ENCODE assay signal across 10 cellular contexts in the genomic region with DNA sequence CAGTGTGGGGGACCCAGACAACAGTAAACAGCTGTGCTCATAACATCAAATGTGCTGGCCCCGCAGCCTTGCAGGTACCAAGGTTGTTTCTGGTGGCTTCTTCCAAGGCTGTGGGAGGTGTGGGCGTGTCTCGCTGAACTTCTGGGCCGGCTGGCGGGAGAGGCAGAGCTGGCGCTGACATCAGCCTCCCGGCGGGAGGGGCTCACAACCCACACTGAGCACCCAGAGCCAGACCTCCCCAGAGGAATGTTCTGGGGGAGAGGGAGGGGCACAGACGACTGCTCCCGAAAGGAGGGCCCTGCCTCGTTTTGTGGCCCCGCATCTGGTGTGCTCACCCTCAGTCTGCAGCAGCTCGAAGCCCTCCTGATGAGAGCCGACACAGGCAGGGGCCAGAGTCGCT. TPM values are rescaled to one million over a fixed set of nuclear protein-coding genes. Genes with fewer than 3 reads are reported as not detected.
DNase-seq lines count a peak whose midpoint lies in the region; ATAC-seq and TF ChIP-seq lines count a peak whose summit lies in the region.
"Had no signal": no experiment of that assay in that cellular context is flagged by ENCODE, and none has a peak within 500 bp of the region (broad histone marks: within the 10 kb centered on the region; RNA-seq: fewer than 3 reads in every experiment).

No MANE protein-coding gene starts in this region.

- ATAC-seq in lower lobe of right lung: peak; percentile 22 to 45
- ATAC-seq in HG03571 (IDR thresholded peaks at IDR 0.05; ENCODE audit: unreplicated experiment): no peak
- ATAC-seq in HG03342 (IDR thresholded peaks at IDR 0.05; ENCODE audit: unreplicated experiment): no peak

- peak overlapping the region; percentile 75 for H3K4me2 ChIP-seq in BLaER1

- TF ChIP-seq CTCF in NB4 (IDR thresholded peaks at IDR 0.05; ENCODE audit: low read depth, low read length): no peak
- no peak for TF ChIP-seq CTCF in lower lobe of right lung (IDR thresholded peaks at IDR 0.05)

- H3K9ac ChIP-seq in BLaER1: no peak overlapping the region

- H3K27ac ChIP-seq in BLaER1 (0 out of 2 replicates have a peak overlapping the region, but pooled peaks have one; percentile 4), lower lobe of right lung (no peak overlapping the region)

- H3K4me3 ChIP-seq in BLaER1 (no peak overlapping the region), NB4 (ENCODE audit: low read depth, low read length) (no peak overlapping the region), lower lobe of right lung (no peak overlapping the region)

- intact Hi-C loops in lower lobe of right lung (cut with DNase I): no loop called here

- H3K4me1 ChIP-seq in BLaER1 (peaks cover 100% of the 10 kb centered on the region), lower lobe of right lung (peaks cover 6% of the 10 kb centered on the region)

- H4K20me1 ChIP-seq in BLaER1: peaks cover 86% of the 10 kb centered on the region

- H3K9me3 ChIP-seq in BLaER1 (no peaks in the 10 kb centered on the region), lower lobe of right lung (no peaks in the 10 kb centered on the region)

- H3K27me3 ChIP-seq in BLaER1 (peaks cover 62% of the 10 kb centered on the region), lower lobe of right lung (ENCODE audit: low read depth) (no peaks in the 10 kb centered on the region)

- no peak for TF ChIP-seq POLR2A in NB4 (IDR thresholded peaks at IDR 0.05; ENCODE audit: extremely low read depth, insufficient read length)

- H3K36me3 ChIP-seq in BLaER1: peaks cover 9% of the 10 kb centered on the region; the same call in 1 of the 2 replicates
- H3K36me3 ChIP-seq in lower lobe of right lung: no peaks in the 10 kb centered on the region

- DNase-seq in NB4 (ENCODE audit: low read depth) (peak; percentile 60), astrocyte of the hippocampus (ENCODE audit: low read depth, low spot score) (peak; percentile 60), lower lobe of right lung (no peak), NCI-H187 (lab: John Stamatoyannopoulos, UW) (no peak), NCI-H1417 treated with DMSO at 0.1 percent for 48 hours (lab: John Stamatoyannopoulos, UW) (no peak)
- DNase-seq: activated CD8-positive, alpha-beta memory T cell treated with anti-CD3 and anti-CD28 coated beads, Interleukin-2, amount 50 U/mL, for 48 hours; hippocampal formation had no signal

RNA-seq across cellular contexts. Expression of a gene that starts 6.9 kb away (rescaled TPM):
- 49.5 TPM for total RNA-seq in lower lobe of right lung

Comparison
In these comparisons a context has a peak if more than half of its experiments do, and no peak if none do; other contexts are left out.
1. DNase-seq: peak in NB4 (single experiment) and astrocyte of the hippocampus (single experiment); none in lower lobe of right lung (single experiment), NCI-H187 (0 of 2) and NCI-H1417 treated with DMSO at 0.1 percent for 48 hours (single experiment).
2. ATAC-seq: peak in lower lobe of right lung (2 of 2); none in HG03571 (single experiment) and HG03342 (single experiment).